20 cellular contexts compared by ENCODE assay signal in the genomic region with DNA sequence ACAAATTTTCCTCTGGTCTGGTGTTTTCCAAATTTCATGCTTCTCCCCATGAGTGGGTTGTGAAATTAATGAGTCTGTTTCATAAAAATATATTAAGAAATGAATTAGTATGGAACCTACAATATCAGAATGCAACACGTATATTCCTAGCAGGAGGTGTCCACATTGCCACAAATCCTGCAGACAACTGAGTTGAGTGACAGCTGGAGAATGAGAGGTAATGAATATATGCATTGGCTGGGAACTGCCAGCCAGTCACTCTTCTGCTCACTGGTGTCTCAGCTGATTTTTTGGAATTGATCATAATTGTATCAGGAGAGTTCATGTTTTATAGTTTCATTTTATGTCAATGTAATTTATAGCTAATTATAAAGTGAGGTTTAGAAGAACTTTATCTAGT. TPM values are rescaled to one million over a fixed set of nuclear protein-coding genes. Genes with fewer than 3 reads are reported as not detected.
"Had no signal": no experiment of that assay in that cellular context is flagged by ENCODE, and none has a peak within 500 bp of the region (broad histone marks: within the 10 kb centered on the region; RNA-seq: fewer than 3 reads in every experiment).

No MANE protein-coding gene starts in this region.

- H3K9me3 ChIP-seq: SK-N-SH had no signal

- H3K9ac ChIP-seq: SK-N-SH had no signal

- H3K36me3 ChIP-seq: MG63 had no signal

- H3K27me3 ChIP-seq: MG63 had no signal

- DNase-seq: Karpas-422; KG1; MG63; NCI-H1092 treated with DMSO at 0.1 percent for 48 hours; NCI-H1436; NCI-H187; NCI-H2029; NCI-H2081 treated with DMSO at 0.1 percent for 48 hours; NCI-H345; NCI-H446 treated with DMSO at 0.1 percent for 48 hours; NCI-H510A treated with DMSO at 0.1 percent for 48 hours; NCI-H526; NCI-H748 treated with DMSO at 0.1 percent for 48 hours; NK-92 treated with Interleukin-12 subunit alpha and Interleukin-12 subunit beta, amount 100 ng/mL, for 24 hours; PC-3; SHP77; SK-N-SH; SW 1271; T-cell had no signal

- H3K9me2 ChIP-seq: SK-N-SH had no signal

- H3K27ac ChIP-seq: RWPE1 had no signal

- H3K4me2 ChIP-seq: SK-N-SH had no signal

- H3K4me3 ChIP-seq: MG63 had no signal

RNA-seq across cellular contexts. Expression of gene ARFGEF3, which starts 6.3 kb away (rescaled TPM):
- polyA plus RNA-seq: SK-N-SH had no signal
